Comparison of ENCODE assay signal across 29 cellular contexts in the genomic region with DNA sequence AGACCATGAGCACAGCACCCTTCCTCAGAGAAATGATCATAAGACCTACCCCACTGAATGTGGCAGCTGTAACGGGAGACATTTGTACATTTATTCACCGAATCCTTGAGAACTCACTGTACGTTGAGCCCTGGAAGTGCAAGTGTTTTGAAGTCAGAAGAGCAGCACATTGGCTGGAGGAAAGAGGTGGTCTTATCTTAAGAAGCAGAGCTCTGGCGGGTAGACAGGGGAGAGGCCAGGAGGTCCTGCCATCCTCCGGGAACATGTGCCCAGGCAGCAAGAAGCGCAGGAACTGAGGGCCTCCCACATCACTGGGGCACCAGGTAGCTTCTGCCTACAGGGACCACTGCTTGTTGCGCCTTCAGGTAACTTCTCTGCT.
DNase-seq lines count a peak whose midpoint lies in the region; ATAC-seq lines count a peak whose summit lies in the region.
"Had no signal": no experiment of that assay in that cellular context is flagged by ENCODE, and none has a peak within 500 bp of the region (broad histone marks: within the 10 kb centered on the region; RNA-seq: fewer than 3 reads in every experiment).

No MANE protein-coding gene starts in this region.

- H3K27me3 Mint-ChIP-seq in activated naive CD4-positive, alpha-beta T cell treated with anti-CD3 and anti-CD28 coated beads, Interleukin-2, amount 10 ng/mL, durations not matched to agents 7 days and 5 days, result no peaks in the 10 kb centered on the region
- H3K27me3 Mint-ChIP-seq: activated naive CD8-positive, alpha-beta T cell treated with anti-CD3 and anti-CD28 coated beads, Interleukin-2, amount 50 U/mL, for 24 hours; B cell; IgD-negative memory B cell; naive thymus-derived CD4-positive, alpha-beta T cell; type B pancreatic cell had no signal

- no peak overlapping the region for H3K4me3 ChIP-seq in BLaER1 treated with 17β-estradiol and CSF1 and Interleukin-3, amounts not matched to agents 10 nM and 100 nM
- H3K4me3 ChIP-seq: colonic mucosa, sigmoid colon, SJSA1 had no signal

- peaks cover 7% of the 10 kb centered on the region for H3K4me1 Mint-ChIP-seq in activated naive CD4-positive, alpha-beta T cell treated with anti-CD3 and anti-CD28 coated beads, Interleukin-2, amount 10 ng/mL, durations not matched to agents 7 days and 5 days
- H3K4me1 Mint-ChIP-seq: activated naive CD8-positive, alpha-beta T cell treated with anti-CD3 and anti-CD28 coated beads, Interleukin-2, amount 50 U/mL, for 24 hours; B cell; IgD-negative memory B cell had no signal

- H3K4me2 ChIP-seq in BLaER1 treated with 17β-estradiol and CSF1 and Interleukin-3, amounts not matched to agents 10 nM and 100 nM, result peak overlapping the region in 7 of 11 experiments; percentile 37 to 64 (median 52); a peak in 9 of 22 replicates

- DNase-seq in DMS 273 (lab: John Stamatoyannopoulos, UW; ENCODE audit: unreplicated experiment), result peak; percentile 38
- no peak for DNase-seq in DMS 273 treated with DMSO at 0.1 percent for 48 hours (lab: John Stamatoyannopoulos, UW)
- peak; percentile 9 for DNase-seq in RPMI7951 (ENCODE audit: low read depth)
- DNase-seq in islet precursor cell, result peak; percentile 60
- DNase-seq in activated naive CD4-positive, alpha-beta T cell treated with anti-CD3 and anti-CD28 coated beads, Interleukin-2, amount 10 ng/mL, durations not matched to agents 7 days and 5 days, result no peak
- DNase-seq: activated CD4-positive, CD25-positive, alpha-beta regulatory T cell; activated naive CD8-positive, alpha-beta T cell treated with anti-CD3 and anti-CD28 coated beads, Interleukin-2, amount 50 U/mL, for 24 hours; brain microvascular endothelial cell; Calu3; colonic mucosa; foreskin fibroblast; GOT3; mammary epithelial cell; naive thymus-derived CD4-positive, alpha-beta T cell; NCI-H1930; NCI-H510A treated with DMSO at 0.1 percent for 48 hours; OCI-M1; stimulated activated CD4-positive, alpha-beta T cell treated with anti-CD3 and anti-CD28 coated beads, Interleukin-1b, Interleukin-23, amount 100 ng/mL, for 48 hours; stimulated activated naive CD8-positive, alpha-beta T cell treated with anti-CD3 and anti-CD28 coated beads, Interleukin-15, Interleukin-2, amounts not matched to agents 100 U/mL and 50 U/mL, for 24 hours had no signal

- H3K36me3 ChIP-seq in BLaER1 treated with 17β-estradiol and CSF1 and Interleukin-3, amounts not matched to agents 10 nM and 100 nM, result no peaks in the 10 kb centered on the region
- H3K36me3 ChIP-seq: brain microvascular endothelial cell, colonic mucosa, sigmoid colon, SJSA1 had no signal

- 0 out of 22 replicates have a peak overlapping the region, but pooled peaks of 1 of the 11 experiments have one; percentile 52 for H3K9ac ChIP-seq in BLaER1 treated with 17β-estradiol and CSF1 and Interleukin-3, amounts not matched to agents 10 nM and 100 nM
- H3K9ac ChIP-seq: parathyroid adenoma had no signal

- peaks cover 31 to 55% (median 51%) of the 10 kb centered on the region in 10 experiments for H3K4me1 ChIP-seq in BLaER1 treated with 17β-estradiol and CSF1 and Interleukin-3, amounts not matched to agents 10 nM and 100 nM
- H3K4me1 ChIP-seq: colonic mucosa, parathyroid adenoma, sigmoid colon, SJSA1 had no signal

- peak overlapping the region in 6 of 11 experiments; percentile 92 to 96 (median 93); a peak in 13 of 22 replicates for H3K27ac ChIP-seq in BLaER1 treated with 17β-estradiol and CSF1 and Interleukin-3, amounts not matched to agents 10 nM and 100 nM
- H3K27ac ChIP-seq: 22Rv1, brain microvascular endothelial cell, colonic mucosa, parathyroid adenoma, sigmoid colon, SJSA1 had no signal

- peaks cover 22 to 69% (median 34%) of the 10 kb centered on the region in 11 experiments; a peak in 19 of 22 replicates for H3K27me3 ChIP-seq in BLaER1 treated with 17β-estradiol and CSF1 and Interleukin-3, amounts not matched to agents 10 nM and 100 nM
- H3K27me3 ChIP-seq: colonic mucosa, SJSA1 had no signal

- H3K36me3 Mint-ChIP-seq in activated naive CD4-positive, alpha-beta T cell treated with anti-CD3 and anti-CD28 coated beads, Interleukin-2, amount 10 ng/mL, durations not matched to agents 7 days and 5 days, result peaks cover 4% of the 10 kb centered on the region
- H3K36me3 Mint-ChIP-seq: IgD-negative memory B cell, type B pancreatic cell had no signal

- no peaks in the 10 kb centered on the region for H4K20me1 ChIP-seq in BLaER1 treated with 17β-estradiol and CSF1 and Interleukin-3, amounts not matched to agents 10 nM and 100 nM

- peaks cover 7% of the 10 kb centered on the region for H3K9me3 Mint-ChIP-seq in activated naive CD4-positive, alpha-beta T cell treated with anti-CD3 and anti-CD28 coated beads, Interleukin-2, amount 10 ng/mL, durations not matched to agents 7 days and 5 days
- H3K9me3 Mint-ChIP-seq: activated naive CD8-positive, alpha-beta T cell treated with anti-CD3 and anti-CD28 coated beads, Interleukin-2, amount 50 U/mL, for 24 hours; IgD-negative memory B cell; type B pancreatic cell had no signal

- CTCF ChIA-PET in activated naive CD4-positive, alpha-beta T cell treated with anti-CD3 and anti-CD28 coated beads, Interleukin-2, amount 10 ng/mL, durations not matched to agents 7 days and 5 days (lab: Charles Lee), result no interaction called here

- peaks cover 7 to 26% (median 14%) of the 10 kb centered on the region in 11 experiments; a peak in 19 of 22 replicates for H3K9me3 ChIP-seq in BLaER1 treated with 17β-estradiol and CSF1 and Interleukin-3, amounts not matched to agents 10 nM and 100 nM (replicated peaks in 1 of 11)
- H3K9me3 ChIP-seq: colonic mucosa, sigmoid colon, SJSA1 had no signal

- H3K27ac Mint-ChIP-seq in activated naive CD4-positive, alpha-beta T cell treated with anti-CD3 and anti-CD28 coated beads, Interleukin-2, amount 10 ng/mL, durations not matched to agents 7 days and 5 days, result no peak overlapping the region
- H3K27ac Mint-ChIP-seq: activated naive CD8-positive, alpha-beta T cell treated with anti-CD3 and anti-CD28 coated beads, Interleukin-2, amount 50 U/mL, for 24 hours; B cell; IgD-negative memory B cell; naive thymus-derived CD4-positive, alpha-beta T cell; type B pancreatic cell had no signal

- H3K4me3 Mint-ChIP-seq in activated naive CD4-positive, alpha-beta T cell treated with anti-CD3 and anti-CD28 coated beads, Interleukin-2, amount 10 ng/mL, durations not matched to agents 7 days and 5 days, result no peak overlapping the region
- H3K4me3 Mint-ChIP-seq: activated naive CD8-positive, alpha-beta T cell treated with anti-CD3 and anti-CD28 coated beads, Interleukin-2, amount 50 U/mL, for 24 hours; B cell; IgD-negative memory B cell; naive thymus-derived CD4-positive, alpha-beta T cell; type B pancreatic cell had no signal

- ATAC-seq in HG03280 (IDR thresholded peaks at IDR 0.05; ENCODE audit: unreplicated experiment) (no peak), HG03469 (IDR thresholded peaks at IDR 0.05; ENCODE audit: unreplicated experiment) (no peak)
- ATAC-seq: activated naive CD8-positive, alpha-beta T cell treated with anti-CD3 and anti-CD28 coated beads, Interleukin-2, amount 50 U/mL, for 24 hours; stimulated activated naive CD8-positive, alpha-beta T cell treated with anti-CD3 and anti-CD28 coated beads, Interleukin-15, Interleukin-2, amounts not matched to agents 100 U/mL and 50 U/mL, for 24 hours had no signal

Comparison
In these comparisons a context has a peak if more than half of its experiments do, and no peak if none do; other contexts are left out.
1. DNase-seq: peak in DMS 273 (single experiment), RPMI7951 (single experiment) and islet precursor cell (single experiment); none in DMS 273 treated with DMSO at 0.1 percent for 48 hours (single experiment) and activated naive CD4-positive, alpha-beta T cell treated with anti-CD3 and anti-CD28 coated beads, Interleukin-2, amount 10 ng/mL, durations not matched to agents 7 days and 5 days (single experiment).